ENCODE assay signal across 12 cellular contexts in genomic region chr2:226793615-226794014, GRCh38. TPM values are rescaled to one million over a fixed set of nuclear protein-coding genes. Genes with fewer than 3 reads are reported as not detected.
A peak's percentile ranks its signal among the peaks of the same experiment; 100 is the strongest.
DNase-seq lines count a peak whose midpoint lies in the region; ATAC-seq, FAIRE-seq and TF ChIP-seq lines count a peak whose summit lies in the region.
"Had no signal": no experiment of that assay in that cellular context is flagged by ENCODE, and none has a peak within 500 bp of the region (broad histone marks: within the 10 kb centered on the region; RNA-seq: fewer than 3 reads in every experiment).

No MANE protein-coding gene starts in this region.

- H3K36me3 ChIP-seq in heart left ventricle (peaks cover 0 to 9% (median 0%) of the 10 kb centered on the region in 9 donors), bronchial epithelial cell (ENCODE audit: control insufficient read depth, insufficient read depth, low read length) (peaks cover 8% of the 10 kb centered on the region), mesodermal cell (ENCODE audit: control insufficient read depth, insufficient read depth, low read length) (peaks cover 82% of the 10 kb centered on the region), uterus (no peaks in the 10 kb centered on the region), WERI-Rb-1 (no peaks in the 10 kb centered on the region)

- TF ChIP-seq CTCF in heart left ventricle (IDR thresholded peaks at IDR 0.05) (no peak), bronchial epithelial cell (IDR thresholded peaks at IDR 0.05; ENCODE audit: insufficient read depth, low read length, severe bottlenecking) (no peak), uterus (IDR thresholded peaks at IDR 0.05) (no peak), GM10248 (IDR thresholded peaks at IDR 0.05; ENCODE audit: control extremely low read depth, extremely low read depth, low read depth, missing control alignments) (no peak), WERI-Rb-1 (IDR thresholded peaks at IDR 0.05; ENCODE audit: low read depth, low read length) (no peak)

- POLR2A ChIA-PET in GM10248 (lab: Yijun Ruan, JAX), result no interaction called here

- WGBS in heart left ventricle, 4 donors, result 23 to 27% (median 23%) methylated on average over 2 of the region's 2 CpGs
- 54 to 63% methylated on average over 2 of the region's 2 CpGs for WGBS in mesodermal cell (ENCODE audit: insufficient coverage in 2 of 2), 2 experiments

- TF ChIP-seq POLR2A in heart left ventricle (IDR thresholded peaks at IDR 0.05) (no peak), uterus (IDR thresholded peaks at IDR 0.05) (no peak)

- H3K27ac ChIP-seq in heart left ventricle (peak overlapping the region; percentile 18 to 98 (median 94)), mesodermal cell (ENCODE audit: low read depth, low read length, severe bottlenecking) (peak overlapping the region; percentile 23), uterus (peak overlapping the region; percentile 93 to 96), WERI-Rb-1 (no peak overlapping the region)

- H3K27me3 ChIP-seq in heart left ventricle, result peaks cover 0 to 3% (median 0%) of the 10 kb centered on the region in 9 donors
- no peaks in the 10 kb centered on the region for H3K27me3 ChIP-seq in bronchial epithelial cell (ENCODE audit: control insufficient read depth, insufficient read depth, low read length)
- H3K27me3 ChIP-seq in uterus, result no peaks in the 10 kb centered on the region
- H3K27me3 ChIP-seq in WERI-Rb-1 (ENCODE audit: insufficient read depth, low read depth, severe bottlenecking), result no peaks in the 10 kb centered on the region

- no peak for ATAC-seq in heart left ventricle
- no peak for ATAC-seq in left ventricle myocardium superior

- FAIRE-seq in bronchial epithelial cell (lab: Jason Lieb, UNC), result no peak
- FAIRE-seq: colon, urothelium cell line had no signal

- intact Hi-C loops in heart left ventricle (cut with DNase I), result loop anchor here (2.0 to 10.0 kb wide), 16 partner anchors 36 to 579 kb away; no protein-coding TSS in a partner anchor
- intact Hi-C loops in left ventricle myocardium superior (cut with micrococcal nuclease), result no loop called here
- intact Hi-C loops in uterus (cut with DNase I; ENCODE audit: low total_unique reads), result loop anchor here (10.0 kb wide), 1 partner anchor 159 kb away; no protein-coding TSS in a partner anchor

- DNase-seq in heart left ventricle, result no peak
- DNase-seq in left ventricle myocardium superior, result no peak
- DNase-seq in bronchial epithelial cell (ENCODE audit: low read depth), result no peak
- no peak for DNase-seq in uterus
- no peak for DNase-seq in T1000 (lab: John Stamatoyannopoulos, UW)
- no peak for DNase-seq in GM10248 (ENCODE audit: extremely low spot score)
- DNase-seq in WERI-Rb-1, result no peak
- DNase-seq: AML-193, retina had no signal

- H3K4me3 ChIP-seq in heart left ventricle (peak overlapping the region; percentile 6 to 97 (median 78)), bronchial epithelial cell (ENCODE audit: low read depth, low read length) (peak overlapping the region; percentile 32), mesodermal cell (ENCODE audit: extremely low read depth, insufficient read depth, low read length, poor library complexity, severe bottlenecking) (peak overlapping the region; percentile 85), uterus (peak overlapping the region; percentile 67 to 69), WERI-Rb-1 (ENCODE audit: low read depth, low read length) (no peak overlapping the region)

- H3K4me1 ChIP-seq in heart left ventricle (peaks cover 0 to 89% (median 56%) of the 10 kb centered on the region in 12 donors), mesodermal cell (ENCODE audit: control insufficient read depth, insufficient read depth, low read length, poor library complexity, severe bottlenecking) (peaks cover 18% of the 10 kb centered on the region), uterus (peaks cover 6 to 15% of the 10 kb centered on the region in 2 donors)

- CTCF ChIA-PET in GM10248 (lab: Yijun Ruan, JAX), result interaction anchor here (7.3 kb wide), 1 partner anchor 8 kb away, joined by 59 read pairs; the partner anchor contains the start of gene IRS1

- H3K9me3 ChIP-seq in heart left ventricle, result no peaks in the 10 kb centered on the region
- no peaks in the 10 kb centered on the region for H3K9me3 ChIP-seq in mesodermal cell (ENCODE audit: control insufficient read depth, low read length)
- H3K9me3 ChIP-seq in uterus, result no peaks in the 10 kb centered on the region
- no peaks in the 10 kb centered on the region for H3K9me3 ChIP-seq in WERI-Rb-1 (ENCODE audit: severe bottlenecking)

RNA-seq across cellular contexts. Expression of gene IRS1, which starts 6.0 kb away (rescaled TPM):
- total RNA-seq in heart left ventricle (10 to 100 TPM; 13.4 to 45.8 (median 16.8) TPM), left ventricle myocardium superior (24.1 TPM), bronchial epithelial cell (7.0 and 12.6 TPM in 2 replicates), uterus (10 to 100 TPM; 11.5 to 54.2 (median 29.5) TPM)
- polyA plus RNA-seq in heart left ventricle, result 1 to 10 TPM; 5.0 to 6.5 TPM
- polyA plus RNA-seq in mesodermal cell (2013, experiment 1 of 2), result 48.3 TPM
- 46.9 TPM for polyA plus RNA-seq in mesodermal cell (2013, experiment 2 of 2)

RNA-seq across cellular contexts. Expression of gene RHBDD1, which starts 42.2 kb away (rescaled TPM):
- 10 to 100 TPM; 12.5 to 44.5 (median 33.2) TPM for total RNA-seq in heart left ventricle
- polyA plus RNA-seq in heart left ventricle, result 10 to 100 TPM in 1 of 2 donors, 1 to 10 TPM in 1; 4.7 to 13.4 TPM
- 29.8 TPM for total RNA-seq in left ventricle myocardium superior
- total RNA-seq in bronchial epithelial cell, result 29.7 and 32.0 TPM in 2 replicates
- 15.4 TPM for polyA plus RNA-seq in mesodermal cell (2013, experiment 1 of 2)
- 17.0 TPM for polyA plus RNA-seq in mesodermal cell (2013, experiment 2 of 2)
- total RNA-seq in uterus, result 10 to 100 TPM; 19.5 to 91.5 (median 47.3) TPM
